12 cellular contexts compared by ENCODE assay signal in the genomic region with DNA sequence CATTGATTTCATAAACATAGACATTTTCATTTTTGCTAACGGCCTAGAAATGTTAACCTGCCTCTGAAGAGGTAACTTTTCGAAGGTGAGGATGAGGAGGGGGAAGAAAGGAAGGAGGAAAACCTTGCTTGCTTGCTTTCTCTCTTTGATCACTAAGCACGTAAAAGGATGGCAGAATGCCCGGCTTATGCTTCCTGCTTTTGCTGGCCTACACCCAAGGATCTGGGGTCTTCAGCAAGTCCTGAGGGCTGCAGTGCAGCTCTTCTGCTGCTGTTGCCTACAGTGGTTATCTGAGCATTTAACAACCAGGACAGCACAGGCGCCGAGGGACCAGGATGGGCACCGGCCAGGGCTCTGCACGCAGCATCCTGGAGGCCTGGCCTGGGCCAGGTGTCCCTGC.
A peak's percentile ranks its signal among the peaks of the same experiment; 100 is the strongest.
DNase-seq lines count a peak whose midpoint lies in the region; ATAC-seq and TF ChIP-seq lines count a peak whose summit lies in the region.
"Had no signal": no experiment of that assay in that cellular context is flagged by ENCODE, and none has a peak within 500 bp of the region (broad histone marks: within the 10 kb centered on the region; RNA-seq: fewer than 3 reads in every experiment).

No MANE protein-coding gene starts in this region.

- intact Hi-C loops in A673 (cut with micrococcal nuclease; ENCODE audit: unreplicated experiment) = no loop called here
- intact Hi-C loops in OCI-LY7 (cut with micrococcal nuclease; ENCODE audit: unreplicated experiment) = loop anchor here (10.0 kb wide), 1 partner anchor 142 kb away; no protein-coding TSS in a partner anchor

- 10% methylated on average over 4 of the region's 8 CpGs for WGBS in SK-N-SH (ENCODE audit: low lambda C conversion rate)

- H2AFZ ChIP-seq in SK-N-SH (ENCODE audit: low read depth) = peak overlapping the region; percentile 38; the same call in 1 of the 2 replicates
- no peak overlapping the region for H2AFZ ChIP-seq in fibroblast of lung (ENCODE audit: low read length)
- H2AFZ ChIP-seq in OCI-LY7 (ENCODE audit: low read length) = no peak overlapping the region

- H3K79me2 ChIP-seq in SK-N-SH (ENCODE audit: insufficient read depth) = no peaks in the 10 kb centered on the region
- no peaks in the 10 kb centered on the region for H3K79me2 ChIP-seq in fibroblast of lung (ENCODE audit: control insufficient read depth, insufficient read depth, low read length)
- H3K79me2 ChIP-seq in OCI-LY7 (ENCODE audit: insufficient read depth, low read depth, low read length) = no peaks in the 10 kb centered on the region

- no peaks in the 10 kb centered on the region for H4K20me1 ChIP-seq in SK-N-SH (ENCODE audit: insufficient read depth)
- H4K20me1 ChIP-seq in fibroblast of lung (ENCODE audit: control insufficient read depth, extremely low read depth, insufficient read depth, low read length) = no peaks in the 10 kb centered on the region
- no peaks in the 10 kb centered on the region for H4K20me1 ChIP-seq in OCI-LY7 (ENCODE audit: insufficient read depth, low read length)

- H3K27me3 ChIP-seq in A673 (replicated peaks; ENCODE audit: insufficient read depth, low read depth, low read length, poor library complexity) (no peaks in the 10 kb centered on the region), SK-N-SH (ENCODE audit: insufficient read depth) (no peaks in the 10 kb centered on the region), fibroblast of lung (ENCODE audit: control insufficient read depth, insufficient read depth, low read length) (no peaks in the 10 kb centered on the region), H7 (ENCODE audit: control insufficient read depth, insufficient read depth, low read length) (no peaks in the 10 kb centered on the region)

- no peaks in the 10 kb centered on the region for H3K9me2 ChIP-seq in SK-N-SH
- H3K9me2 ChIP-seq in OCI-LY7 (ENCODE audit: insufficient read depth, low read length) = no peaks in the 10 kb centered on the region

- BruUV-seq in A673 (replicated peaks; lab: Mats Ljungman, UMichigan) (no TSS peak), OCI-LY7 (replicated peaks; lab: Mats Ljungman, UMichigan) (no TSS peak)

- H3K4me1 ChIP-seq in A673 (ENCODE audit: insufficient read depth, low read length, poor library complexity, severe bottlenecking) (peaks cover 15% of the 10 kb centered on the region), SK-N-SH (ENCODE audit: control insufficient read depth in 1 of 2, insufficient read depth in 2 of 2, low read depth in 1 of 2, low read length in 1 of 2) (peaks cover 11 to 30% of the 10 kb centered on the region in 2 experiments; a peak in 3 of 4 replicates), fibroblast of lung (ENCODE audit: control insufficient read depth, extremely low read depth, insufficient read depth, low read length) (no peaks in the 10 kb centered on the region), OCI-LY7 (ENCODE audit: insufficient read depth, low read length, poor library complexity, severe bottlenecking) (no peaks in the 10 kb centered on the region)
- H3K4me1 ChIP-seq: foreskin keratinocyte had no signal

- ATAC-seq in GM18873 (IDR thresholded peaks at IDR 0.05; ENCODE audit: low FRiP score, unreplicated experiment) (no peak), HG02763 (IDR thresholded peaks at IDR 0.05; ENCODE audit: unreplicated experiment) (no peak)
- ATAC-seq: foreskin keratinocyte had no signal

- POLR2A ChIA-PET in A673 (lab: Charles Lee; ENCODE audit: low non-redundant PET) = no interaction called here
- POLR2A ChIA-PET in SK-N-SH (lab: Yijun Ruan, JAX) = interaction anchor here (0.6 to 1.0 kb wide), 2 partner anchors 16 to 47 kb away, joined by 3 to 5 read pairs; no protein-coding TSS in a partner anchor
- POLR2A ChIA-PET in OCI-LY7 (lab: Charles Lee) = no interaction called here

- CTCF ChIA-PET in A673 (lab: Charles Lee) = no interaction called here
- CTCF ChIA-PET in SK-N-SH (lab: Yijun Ruan, JAX) = interaction anchor here (1.2 to 1.4 kb wide), 3 partner anchors 47 to 85 kb away, joined by 3 to 7 read pairs (median 3); no protein-coding TSS in a partner anchor
- CTCF ChIA-PET in OCI-LY7 (lab: Charles Lee; ENCODE audit: unreplicated experiment) = no interaction called here

- H3K27ac ChIP-seq in A673 (ENCODE audit: low read depth, low read length, poor library complexity, severe bottlenecking) (no peak overlapping the region), SK-N-SH (ENCODE audit: low read depth in 2 of 2, low read length in 1 of 2) (peak overlapping the region in 1 of 2 experiments; percentile 96; a peak in 2 of 4 replicates), fibroblast of lung (ENCODE audit: insufficient read depth, low read length) (no peak overlapping the region), OCI-LY7 (ENCODE audit: low read depth, low read length, poor library complexity, severe bottlenecking) (no peak overlapping the region)
- H3K27ac ChIP-seq: foreskin keratinocyte had no signal

- H3K9ac ChIP-seq in SK-N-SH (no peak overlapping the region), fibroblast of lung (ENCODE audit: insufficient read depth, low read length) (no peak overlapping the region)

- peaks cover 5% of the 10 kb centered on the region for H3F3A ChIP-seq in SK-N-SH (replicated peaks; ENCODE audit: insufficient read depth)

- DNase-seq in A673 (ENCODE audit: low spot score) (peak; percentile 41), DMS 273 treated with DMSO at 0.1 percent for 48 hours (lab: John Stamatoyannopoulos, UW) (peak; percentile 29), SK-N-SH (peak; percentile 73), fibroblast of lung (ENCODE audit: low read depth in 2 of 2) (peak; percentile 14 to 37), OCI-LY7 (ENCODE audit: low spot score) (no peak), H7 (no peak)
- DNase-seq: foreskin keratinocyte; IMR-90; NCI-H2029; stimulated activated CD4-positive, alpha-beta T cell treated with anti-CD3 and anti-CD28 coated beads, Interleukin-4, amount 100 ng/mL, for 1 hour had no signal

- no peak overlapping the region for H3K4me3 ChIP-seq in A673 (ENCODE audit: low read depth, low read length, poor library complexity, severe bottlenecking)
- no peak overlapping the region for H3K4me3 ChIP-seq in SK-N-SH (ENCODE audit: low read depth in 2 of 2, low read length in 1 of 2)
- no peak overlapping the region for H3K4me3 ChIP-seq in fibroblast of lung (replicated peaks in 1 of 4; ENCODE audit: control extremely low read depth in 1 of 4, insufficient read depth in 1 of 4, low read depth in 3 of 4, low read length in 4 of 4)
- H3K4me3 ChIP-seq in OCI-LY7 (ENCODE audit: low read depth, low read length, poor library complexity, severe bottlenecking) = no peak overlapping the region
- no peak overlapping the region for H3K4me3 ChIP-seq in H7 (ENCODE audit: insufficient read depth, low read depth, low read length)

- TF ChIP-seq CTCF in A673 (conservative IDR thresholded peaks at IDR 0.05; ENCODE audit: low read depth, low read length) (no peak), SK-N-SH (IDR thresholded peaks at IDR 0.05) (no peak), fibroblast of lung (conservative IDR thresholded peaks at IDR 0.05 in 1 of 2, IDR thresholded peaks at IDR 0.05 in 1 of 2; ENCODE audit: low read depth in 1 of 2, low read length in 2 of 2) (no peak), OCI-LY7 (conservative IDR thresholded peaks at IDR 0.05; ENCODE audit: low read length) (no peak)

- H3K4me2 ChIP-seq in SK-N-SH (0 out of 2 replicates have a peak overlapping the region, but pooled peaks have one; percentile 18), fibroblast of lung (ENCODE audit: extremely low read depth, insufficient read depth, low read length) (no peak overlapping the region), OCI-LY7 (ENCODE audit: low read length) (no peak overlapping the region)

- peak in 1 of 2 experiments; percentile 74; a peak in 2 of 4 replicates for TF ChIP-seq EP300 in SK-N-SH (IDR thresholded peaks at IDR 0.05; ENCODE audit: borderline replicate concordance in 1 of 2, low read depth in 1 of 2, low read length in 1 of 2)

- peak; percentile 50 for TF ChIP-seq RAD21 in SK-N-SH (IDR thresholded peaks at IDR 0.05; ENCODE audit: low read length)

- no peaks in the 10 kb centered on the region for H3K36me3 ChIP-seq in A673 (ENCODE audit: insufficient read depth, low read length, poor library complexity, severe bottlenecking)
- no peaks in the 10 kb centered on the region for H3K36me3 ChIP-seq in SK-N-SH (replicated peaks in 1 of 2; ENCODE audit: control insufficient read depth in 1 of 2, insufficient read depth in 2 of 2, low read length in 1 of 2)
- no peaks in the 10 kb centered on the region for H3K36me3 ChIP-seq in fibroblast of lung (ENCODE audit: control insufficient read depth, insufficient read depth, low read length)
- H3K36me3 ChIP-seq in OCI-LY7 (ENCODE audit: insufficient read depth, low read length) = no peaks in the 10 kb centered on the region
- no peaks in the 10 kb centered on the region for H3K36me3 ChIP-seq in H7 (replicated peaks; ENCODE audit: control insufficient read depth, insufficient read depth, low read length)

- H3K9me3 ChIP-seq in A673 (ENCODE audit: low read depth, low read length, poor library complexity, severe bottlenecking) (no peaks in the 10 kb centered on the region), SK-N-SH (no peaks in the 10 kb centered on the region), fibroblast of lung (ENCODE audit: control insufficient read depth, insufficient read depth, low read depth, low read length) (no peaks in the 10 kb centered on the region), OCI-LY7 (ENCODE audit: low read length) (no peaks in the 10 kb centered on the region)

TF ChIP-seq in SK-N-SH, 30 proteins besides CTCF, POLR2A, EP300 and RAD21 (continues in another document):
- TF ChIP-seq, protein P1, sequence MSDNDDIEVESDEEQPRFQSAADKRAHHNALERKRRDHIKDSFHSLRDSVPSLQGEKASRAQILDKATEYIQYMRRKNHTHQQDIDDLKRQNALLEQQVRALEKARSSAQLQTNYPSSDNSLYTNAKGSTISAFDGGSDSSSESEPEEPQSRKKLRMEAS (IDR thresholded peaks at IDR 0.05; ENCODE audit: low read depth) = no peak
- TF ChIP-seq TEAD4 (IDR thresholded peaks at IDR 0.05; ENCODE audit: borderline replicate concordance, insufficient read depth) (no peak), TCF12 (IDR thresholded peaks at IDR 0.05) (no peak), TAF1 (IDR thresholded peaks at IDR 0.05; ENCODE audit: borderline replicate concordance, low read depth, low read length) (no peak), ELF1 (IDR thresholded peaks at IDR 0.05) (no peak), FOXM1 (IDR thresholded peaks at IDR 0.05; ENCODE audit: low read depth) (no peak), FOSL2 (IDR thresholded peaks at IDR 0.05; ENCODE audit: borderline replicate concordance, low read depth) (no peak)
- TF ChIP-seq, protein P2, sequence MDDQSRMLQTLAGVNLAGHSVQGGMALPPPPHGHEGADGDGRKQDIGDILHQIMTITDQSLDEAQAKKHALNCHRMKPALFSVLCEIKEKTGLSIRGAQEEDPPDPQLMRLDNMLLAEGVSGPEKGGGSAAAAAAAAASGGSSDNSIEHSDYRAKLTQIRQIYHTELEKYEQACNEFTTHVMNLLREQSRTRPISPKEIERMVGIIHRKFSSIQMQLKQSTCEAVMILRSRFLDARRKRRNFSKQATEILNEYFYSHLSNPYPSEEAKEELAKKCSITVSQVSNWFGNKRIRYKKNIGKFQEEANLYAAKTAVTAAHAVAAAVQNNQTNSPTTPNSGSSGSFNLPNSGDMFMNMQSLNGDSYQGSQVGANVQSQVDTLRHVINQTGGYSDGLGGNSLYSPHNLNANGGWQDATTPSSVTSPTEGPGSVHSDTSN (IDR thresholded peaks at IDR 0.05) = no peak

Comparison
In these comparisons a context has a peak if more than half of its experiments do, and no peak if none do; other contexts are left out.
1. DNase-seq: peak in A673 (single experiment), DMS 273 treated with DMSO at 0.1 percent for 48 hours (single experiment), SK-N-SH (single experiment) and fibroblast of lung (2 of 2); none in OCI-LY7 (single experiment) and H7 (single experiment).